In genomic region chr15:72609862-72610261, GRCh38 we compare ENCODE assay signal across 25 cellular contexts. TPM values are rescaled to one million over a fixed set of nuclear protein-coding genes. Genes with fewer than 3 reads are reported as not detected.
DNase-seq lines count a peak whose midpoint lies in the region; ATAC-seq and TF ChIP-seq lines count a peak whose summit lies in the region.
"Had no signal": no experiment of that assay in that cellular context is flagged by ENCODE, and none has a peak within 500 bp of the region (broad histone marks: within the 10 kb centered on the region; RNA-seq: fewer than 3 reads in every experiment).

No MANE protein-coding gene starts in this region.

- no peak overlapping the region for H2BK15ac ChIP-seq in mesenchymal stem cell (ENCODE audit: low read depth, poor library complexity, severe bottlenecking)

- no peak overlapping the region for H2BK12ac ChIP-seq in mesenchymal stem cell (ENCODE audit: low read length in 2 of 2)

- H3K4me2 ChIP-seq in mesenchymal stem cell (ENCODE audit: low read length, poor library complexity, severe bottlenecking) = no peak overlapping the region
- H3K4me2 ChIP-seq: BLaER1 had no signal

- H3K27me3 ChIP-seq in mesenchymal stem cell (ENCODE audit: control insufficient read depth in 1 of 2, insufficient read depth in 1 of 2, low read length in 2 of 2) = peaks cover 5 to 12% of the 10 kb centered on the region in 2 experiments
- H3K27me3 ChIP-seq: BLaER1 had no signal

- H3K4me3 ChIP-seq in HFF-Myc (replicated peaks; ENCODE audit: low read depth, low read length) = no peak overlapping the region
- no peak overlapping the region for H3K4me3 ChIP-seq in mesenchymal stem cell (ENCODE audit: insufficient read depth in 1 of 2, low read depth in 1 of 2, low read length in 2 of 2)
- H3K4me3 ChIP-seq: BLaER1, GM12878, GM23248 had no signal

- H3K4me1 Mint-ChIP-seq in T-helper 17 cell = peaks cover 4% of the 10 kb centered on the region
- no peaks in the 10 kb centered on the region for H3K4me1 Mint-ChIP-seq in chondrocyte (ENCODE audit: low read depth)
- H3K4me1 Mint-ChIP-seq: B cell; CD4-positive, CD25-positive, alpha-beta regulatory T cell had no signal

- no peak overlapping the region for H3K4me3 Mint-ChIP-seq in T-helper 17 cell
- no peak overlapping the region for H3K4me3 Mint-ChIP-seq in chondrocyte (ENCODE audit: unreplicated experiment)
- H3K4me3 Mint-ChIP-seq: B cell; CD4-positive, CD25-positive, alpha-beta regulatory T cell; CD8-positive, alpha-beta T cell; H9; HFFc6 had no signal

- no peak overlapping the region for H2AFZ ChIP-seq in mesenchymal stem cell (ENCODE audit: low read depth, low read length)
- H2AFZ ChIP-seq: GM23248 had no signal

- peak overlapping the region in 1 of 2 experiments; percentile 68 for H3K14ac ChIP-seq in mesenchymal stem cell (ENCODE audit: low read length in 2 of 2)

- no peak overlapping the region for H2BK120ac ChIP-seq in mesenchymal stem cell (ENCODE audit: low read depth, low read length)

- no peak for ATAC-seq in T-helper 17 cell
- ATAC-seq: CD8-positive, alpha-beta T cell; GM12878; HCT116 had no signal

- peak overlapping the region; percentile 39 for H4K91ac ChIP-seq in mesenchymal stem cell (ENCODE audit: low read length)

- H3K27ac ChIP-seq in mesenchymal stem cell (ENCODE audit: low read length, poor library complexity, severe bottlenecking) = no peak overlapping the region
- H3K27ac ChIP-seq: BLaER1, C4-2B, GM23248 had no signal

- H3K27ac Mint-ChIP-seq in T-helper 17 cell (peak overlapping the region; percentile 16), chondrocyte (ENCODE audit: unreplicated experiment) (no peak overlapping the region)
- H3K27ac Mint-ChIP-seq: B cell; CD4-positive, CD25-positive, alpha-beta regulatory T cell; CD8-positive, alpha-beta T cell; HFFc6 had no signal

- H3K79me1 ChIP-seq in mesenchymal stem cell (replicated peaks; ENCODE audit: low read length, poor library complexity, severe bottlenecking) = no peaks in the 10 kb centered on the region

- TF ChIP-seq CTCF in HFF-Myc (IDR thresholded peaks at IDR 0.05; ENCODE audit: low read depth, low read length, missing control alignments) = no peak
- TF ChIP-seq CTCF in chondrocyte (IDR thresholded peaks at IDR 0.05) = no peak

- H3K9me3 Mint-ChIP-seq in chondrocyte (ENCODE audit: low read depth) = no peaks in the 10 kb centered on the region
- H3K9me3 Mint-ChIP-seq: CD4-positive, CD25-positive, alpha-beta regulatory T cell; CD8-positive, alpha-beta T cell; H9; HFFc6 had no signal

- H3K36me3 ChIP-seq in mesenchymal stem cell (ENCODE audit: control insufficient read depth in 1 of 2, insufficient read depth in 2 of 2, low read depth in 1 of 2, low read length in 2 of 2) = peaks cover 0 to 15% of the 10 kb centered on the region in 2 experiments
- H3K36me3 ChIP-seq: BLaER1 had no signal

- H3K27me3 Mint-ChIP-seq in T-helper 17 cell = no peaks in the 10 kb centered on the region
- H3K27me3 Mint-ChIP-seq in chondrocyte (ENCODE audit: low read depth) = no peaks in the 10 kb centered on the region
- H3K27me3 Mint-ChIP-seq: B cell; CD4-positive, CD25-positive, alpha-beta regulatory T cell had no signal

- 89% methylated on average over 8 of the region's 8 CpGs for WGBS in mesenchymal stem cell

- H3K18ac ChIP-seq in mesenchymal stem cell (ENCODE audit: low read depth in 1 of 2, low read length in 2 of 2) = no peak overlapping the region

- H3K9me3 ChIP-seq in T-helper 17 cell (ENCODE audit: control insufficient read depth, low read length, poor library complexity, severe bottlenecking) (no peaks in the 10 kb centered on the region), mesenchymal stem cell (ENCODE audit: control insufficient read depth, low read length) (no peaks in the 10 kb centered on the region)
- H3K9me3 ChIP-seq: BLaER1, Caco-2 had no signal

- no peak overlapping the region for H4K8ac ChIP-seq in mesenchymal stem cell (ENCODE audit: low read length)

- H2BK5ac ChIP-seq in mesenchymal stem cell (ENCODE audit: low read depth, low read length, poor library complexity, severe bottlenecking) = no peak overlapping the region

- H3K4me1 ChIP-seq in mesenchymal stem cell (ENCODE audit: control insufficient read depth, insufficient read depth, low read depth, low read length) = no peaks in the 10 kb centered on the region
- H3K4me1 ChIP-seq: BLaER1, Caco-2 had no signal

- DNase-seq in HFF-Myc (ENCODE audit: extremely low read depth, low read depth) (peak; percentile 14), T-helper 17 cell (no peak), chondrocyte (ENCODE audit: low spot score) (peak; percentile 77), mesenchymal stem cell (no peak), hepatic stellate cell (ENCODE audit: low spot score) (no peak), NCI-H2029 treated with DMSO at 0.1 percent for 48 hours (lab: John Stamatoyannopoulos, UW) (no peak), DMS79 treated with DMSO at 0.1 percent for 48 hours (lab: John Stamatoyannopoulos, UW) (no peak), cerebellar cortex (ENCODE audit: low spot score) (no peak)
- DNase-seq: Caco-2; CD4-positive, CD25-positive, alpha-beta regulatory T cell; CD8-positive, alpha-beta T cell; DMS153; EL; GDM1; GM23248; H9; HFFc6 had no signal

- H3K23ac ChIP-seq in mesenchymal stem cell (ENCODE audit: low read length in 2 of 2) = no peak overlapping the region

- H2AK5ac ChIP-seq in mesenchymal stem cell (ENCODE audit: low read length, severe bottlenecking) = no peak overlapping the region

- H3K4ac ChIP-seq in mesenchymal stem cell (ENCODE audit: low read depth in 1 of 2, low read length in 2 of 2) = no peak overlapping the region

- no peak overlapping the region for H3K9ac ChIP-seq in mesenchymal stem cell (ENCODE audit: low read length)
- H3K9ac ChIP-seq: BLaER1, GM23248 had no signal

- H3K36me3 Mint-ChIP-seq in T-helper 17 cell (ENCODE audit: low read depth) (peaks cover 4% of the 10 kb centered on the region), chondrocyte (ENCODE audit: low read depth) (peaks cover 4% of the 10 kb centered on the region)

RNA-seq across cellular contexts. Expression of gene GOLGA6B, which starts 44.6 kb away (rescaled TPM):
- total RNA-seq in T-helper 17 cell (under 1 TPM in 1 of 2 donors, not detected in 1; 0.18 TPM), chondrocyte (0.10 TPM in 1 of 3 replicates, not detected in the others)
- not detected for polyA plus RNA-seq in mesenchymal stem cell (2013, experiment 1 of 2)
- polyA plus RNA-seq in mesenchymal stem cell (2013, experiment 2 of 2) = not detected
- total RNA-seq: A172; A673; B cell; Caco-2; CD4-positive, CD25-positive, alpha-beta regulatory T cell; CD8-positive, alpha-beta T cell; GM12878; GM23248; H4; HFFc6 had no signal
- polyA plus RNA-seq: CD4-positive, CD25-positive, alpha-beta regulatory T cell; GM12878; GM23248 had no signal

Comparison
In these comparisons a context has a peak if more than half of its experiments do, and no peak if none do; other contexts are left out.
1. DNase-seq: peak in HFF-Myc (single experiment) and chondrocyte (single experiment); none in T-helper 17 cell (0 of 3), mesenchymal stem cell (single experiment), hepatic stellate cell (single experiment), NCI-H2029 treated with DMSO at 0.1 percent for 48 hours (single experiment), DMS79 treated with DMSO at 0.1 percent for 48 hours (single experiment) and cerebellar cortex (single experiment).